ENCODE assay signal across 16 cellular contexts in the genomic region with DNA sequence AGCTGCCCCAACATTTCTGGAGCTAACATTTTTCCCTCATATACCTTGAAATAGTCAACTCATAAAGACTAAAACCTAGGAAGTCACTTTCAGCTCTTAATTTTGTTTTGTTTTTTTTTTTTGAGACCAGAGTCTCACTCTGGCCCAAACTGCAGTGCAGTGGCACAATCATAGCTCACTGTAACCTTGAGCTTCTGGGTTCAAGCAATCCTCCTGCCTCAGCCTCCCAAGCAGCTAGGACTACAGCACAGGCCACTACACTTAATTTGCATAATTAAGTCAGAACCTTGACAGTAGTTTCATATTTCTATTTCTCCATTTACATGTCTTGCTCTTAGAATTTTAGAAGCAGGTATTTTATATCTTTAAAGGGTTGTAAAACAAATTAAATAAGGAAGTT. TPM values are rescaled to one million over a fixed set of nuclear protein-coding genes. Genes with fewer than 3 reads are reported as not detected.
DNase-seq lines count a peak whose midpoint lies in the region; ATAC-seq, FAIRE-seq and TF ChIP-seq lines count a peak whose summit lies in the region.
"Had no signal": no experiment of that assay in that cellular context is flagged by ENCODE, and none has a peak within 500 bp of the region (broad histone marks: within the 10 kb centered on the region; RNA-seq: fewer than 3 reads in every experiment).

No MANE protein-coding gene starts in this region.

- no peak overlapping the region; the same call in 1 of the 2 replicates for H3K9ac ChIP-seq in OCI-LY1 (ENCODE audit: low read length)
- H3K9ac ChIP-seq: BLaER1 had no signal

- peak overlapping the region in 1 of 2 donors; percentile 35 for H3K4me3 Mint-ChIP-seq in stimulated activated naive B cell treated with anti-CD40 and anti-IgM and Interleukin-4, amounts not matched to agents 10 μg/mL and 1 μg/mL and 100 μg/mL, for 72 hours
- H3K4me3 Mint-ChIP-seq in chondrocyte (ENCODE audit: unreplicated experiment): no peak overlapping the region
- H3K4me3 Mint-ChIP-seq: GM23338 had no signal

- no peaks in the 10 kb centered on the region for H3K9me3 ChIP-seq in OCI-LY1 (ENCODE audit: low read length)
- H3K9me3 ChIP-seq: BLaER1 had no signal

- H3K27me3 Mint-ChIP-seq in stimulated activated naive B cell treated with anti-CD40 and anti-IgM and Interleukin-4, amounts not matched to agents 10 μg/mL and 1 μg/mL and 100 μg/mL, for 72 hours: no peaks in the 10 kb centered on the region
- H3K27me3 Mint-ChIP-seq in chondrocyte (ENCODE audit: low read depth): no peaks in the 10 kb centered on the region

- peaks cover 87% of the 10 kb centered on the region for H3K79me2 ChIP-seq in OCI-LY1 (ENCODE audit: insufficient read depth, low read length)

- H3K4me1 ChIP-seq in OCI-LY1 (ENCODE audit: insufficient read depth, low read length, severe bottlenecking): peaks cover 55% of the 10 kb centered on the region

- H3K4me1 Mint-ChIP-seq in stimulated activated naive B cell treated with anti-CD40 and anti-IgM and Interleukin-4, amounts not matched to agents 10 μg/mL and 1 μg/mL and 100 μg/mL, for 72 hours: peaks cover 29 to 53% of the 10 kb centered on the region in 2 donors
- peaks cover 49% of the 10 kb centered on the region for H3K4me1 Mint-ChIP-seq in chondrocyte (ENCODE audit: low read depth)

- H3K27me3 ChIP-seq in OCI-LY1 (ENCODE audit: insufficient read depth, low read length): no peaks in the 10 kb centered on the region
- H3K27me3 ChIP-seq: BLaER1 had no signal

- no peak overlapping the region for H2AFZ ChIP-seq in OCI-LY1 (ENCODE audit: low read length)
- H2AFZ ChIP-seq: GM23338 had no signal

- ATAC-seq in stimulated activated naive B cell treated with anti-CD40 and anti-IgM and Interleukin-4, amounts not matched to agents 10 μg/mL and 1 μg/mL and 100 μg/mL, for 72 hours (replicated peaks): no peak
- ATAC-seq: GM23338 had no signal

- TF ChIP-seq CTCF in OCI-LY1 (IDR thresholded peaks at IDR 0.05; ENCODE audit: low read length): no peak
- TF ChIP-seq CTCF in chondrocyte (IDR thresholded peaks at IDR 0.05): no peak

- peak; percentile 38 for FAIRE-seq in GM18507 (lab: Jason Lieb, UNC)
- FAIRE-seq: GM12892 had no signal

- H3K36me3 Mint-ChIP-seq in stimulated activated naive B cell treated with anti-CD40 and anti-IgM and Interleukin-4, amounts not matched to agents 10 μg/mL and 1 μg/mL and 100 μg/mL, for 72 hours: peaks cover 12 to 15% of the 10 kb centered on the region in 2 donors
- H3K36me3 Mint-ChIP-seq in chondrocyte (ENCODE audit: low read depth): no peaks in the 10 kb centered on the region

- peak overlapping the region; percentile 51 for H3K27ac Mint-ChIP-seq in stimulated activated naive B cell treated with anti-CD40 and anti-IgM and Interleukin-4, amounts not matched to agents 10 μg/mL and 1 μg/mL and 100 μg/mL, for 72 hours
- H3K27ac Mint-ChIP-seq in chondrocyte (ENCODE audit: unreplicated experiment): no peak overlapping the region
- H3K27ac Mint-ChIP-seq: GM23338 had no signal

- H3K4me3 ChIP-seq in OCI-LY1 (ENCODE audit: low read depth, low read length, poor library complexity, severe bottlenecking): no peak overlapping the region
- H3K4me3 ChIP-seq: BLaER1, GM23338 had no signal

- no peak overlapping the region for H3K4me2 ChIP-seq in OCI-LY1 (ENCODE audit: low read length)
- H3K4me2 ChIP-seq: GM23338 had no signal

- no peaks in the 10 kb centered on the region for H4K20me1 ChIP-seq in OCI-LY1 (ENCODE audit: insufficient read depth, low read length)

- no peak for DNase-seq in GM18507 (ENCODE audit: extremely low spot score, insufficient read length, low read depth)
- no peak for DNase-seq in epithelial cell of prostate (ENCODE audit: low read depth, low spot score)
- no peak for DNase-seq in stimulated activated naive B cell treated with anti-CD40 and anti-IgM and Interleukin-4, amounts not matched to agents 10 μg/mL and 1 μg/mL and 100 μg/mL, for 72 hours
- no peak for DNase-seq in chondrocyte (ENCODE audit: low spot score)
- DNase-seq in central memory CD4-positive, alpha-beta T cell: no peak
- DNase-seq in LoVo (ENCODE audit: low spot score): no peak
- DNase-seq: KG1, NCI-H1417, NCI-H1930, NCI-H2171, NCI-H446 treated with DMSO at 0.1 percent for 48 hours, NCI-H748 treated with DMSO at 0.1 percent for 48 hours had no signal

- H3K27ac ChIP-seq in OCI-LY1 (ENCODE audit: low read depth, low read length, poor library complexity, severe bottlenecking): peak overlapping the region; percentile 90
- H3K27ac ChIP-seq in epithelial cell of prostate: peak overlapping the region; percentile 48
- H3K27ac ChIP-seq: BLaER1 had no signal

- no peaks in the 10 kb centered on the region for H3K9me3 Mint-ChIP-seq in stimulated activated naive B cell treated with anti-CD40 and anti-IgM and Interleukin-4, amounts not matched to agents 10 μg/mL and 1 μg/mL and 100 μg/mL, for 72 hours
- no peaks in the 10 kb centered on the region for H3K9me3 Mint-ChIP-seq in chondrocyte (ENCODE audit: low read depth)
- H3K9me3 Mint-ChIP-seq: GM23338 had no signal

- no peaks in the 10 kb centered on the region for H3K9me2 ChIP-seq in OCI-LY1 (ENCODE audit: low read depth, low read length)

- no peaks in the 10 kb centered on the region for H3K36me3 ChIP-seq in OCI-LY1 (ENCODE audit: insufficient read depth, low read length)

- no peaks in the 10 kb centered on the region for H3F3A ChIP-seq in OCI-LY1 (ENCODE audit: insufficient read depth, low read length)

RNA-seq across cellular contexts. Expression of a gene that starts 4.7 kb away (rescaled TPM):
- 95.4 to 104 TPM (median 99.0 TPM) in 3 replicates for total RNA-seq in chondrocyte

RNA-seq across cellular contexts. Expression of a gene that starts 30.5 kb away (rescaled TPM):
- total RNA-seq in chondrocyte: 69.0 to 80.5 TPM (median 72.7 TPM) in 3 replicates

RNA-seq across cellular contexts. Expression of a gene that starts 30.7 kb away (rescaled TPM):
- 62.6 to 68.6 TPM (median 62.9 TPM) in 3 replicates for total RNA-seq in chondrocyte
